8 cellular contexts compared by ENCODE assay signal in the genomic region with DNA sequence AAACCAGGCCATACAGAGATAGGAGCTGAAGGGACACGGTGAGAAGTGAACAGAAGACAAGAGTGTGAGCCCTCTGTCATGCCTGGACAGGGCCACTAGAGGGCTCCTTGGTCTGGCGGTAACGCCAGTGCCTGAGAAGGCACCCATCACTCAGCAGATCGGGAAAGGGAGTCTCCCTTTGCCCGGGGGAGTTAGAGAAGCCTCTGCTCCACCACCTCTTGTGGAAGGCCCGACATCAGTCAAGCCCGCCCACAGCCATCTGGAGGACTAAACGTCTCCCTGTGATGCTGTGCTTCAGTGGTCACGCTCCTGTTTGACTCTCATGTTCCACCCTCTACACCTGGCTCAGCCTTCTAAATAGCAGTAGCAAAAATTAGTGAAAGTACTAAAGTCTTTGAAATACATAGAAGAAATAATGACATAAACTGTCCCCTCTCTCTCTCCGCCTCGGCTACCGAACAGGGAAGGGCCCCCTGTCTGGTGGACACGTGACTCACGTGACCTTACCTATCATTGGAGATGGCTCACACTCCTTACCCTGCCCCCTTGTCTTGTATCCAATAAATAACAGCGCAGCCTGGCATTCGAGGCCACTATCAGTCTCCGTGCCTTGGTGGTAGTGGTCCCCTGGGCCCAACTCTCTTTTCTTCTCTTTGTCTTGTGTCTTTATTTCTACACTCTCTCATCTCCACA.
A peak's percentile ranks its signal among the peaks of the same experiment; 100 is the strongest.
DNase-seq lines count a peak whose midpoint lies in the region; ATAC-seq, FAIRE-seq and TF ChIP-seq lines count a peak whose summit lies in the region.

No MANE protein-coding gene starts in this region.

- H3K27me3 Mint-ChIP-seq in activated CD8-positive, alpha-beta T cell treated with anti-CD3 and anti-CD28 coated beads for 36 hours: peaks cover 51% of the 10 kb centered on the region
- peaks cover 64% of the 10 kb centered on the region for H3K27me3 Mint-ChIP-seq in nephron progenitor cell (ENCODE audit: low read depth, poor library complexity)

- no peak overlapping the region for H3K27ac ChIP-seq in stomach

- peak; percentile 81 for ATAC-seq in activated CD8-positive, alpha-beta T cell treated with anti-CD3 and anti-CD28 coated beads for 36 hours
- no peak for ATAC-seq in GM18873 (IDR thresholded peaks at IDR 0.05; ENCODE audit: low FRiP score, unreplicated experiment)

- intact Hi-C loops in activated CD8-positive, alpha-beta T cell treated with anti-CD3 and anti-CD28 coated beads for 36 hours (cut with micrococcal nuclease): no loop called here
- intact Hi-C loops in stomach (cut with DNase I; ENCODE audit: low total_unique reads): no loop called here

- H3K4me3 Mint-ChIP-seq in activated CD8-positive, alpha-beta T cell treated with anti-CD3 and anti-CD28 coated beads for 36 hours: no peak overlapping the region
- H3K4me3 Mint-ChIP-seq in nephron progenitor cell: no peak overlapping the region

- peaks cover 0 to 86% (median 13%) of the 10 kb centered on the region in 3 donors for H3K27me3 ChIP-seq in stomach

- peaks cover 6% of the 10 kb centered on the region for H3K4me1 Mint-ChIP-seq in activated CD8-positive, alpha-beta T cell treated with anti-CD3 and anti-CD28 coated beads for 36 hours (ENCODE audit: low read depth)
- no peaks in the 10 kb centered on the region for H3K4me1 Mint-ChIP-seq in nephron progenitor cell

- TF ChIP-seq CTCF in activated CD8-positive, alpha-beta T cell treated with anti-CD3 and anti-CD28 coated beads for 36 hours (IDR thresholded peaks at IDR 0.05): peak; percentile 79
- TF ChIP-seq CTCF in nephron progenitor cell (IDR thresholded peaks at IDR 0.05) (peak; percentile 88), stomach (IDR thresholded peaks at IDR 0.05) (peak in 5 of 7 experiments; percentile 36 to 79 (median 71))

- 28 to 37% (median 34%) methylated on average over 17 of the region's 17 CpGs for WGBS in stomach, 5 donors

- H3K4me1 ChIP-seq in stomach: no peaks in the 10 kb centered on the region

- H3K36me3 Mint-ChIP-seq in activated CD8-positive, alpha-beta T cell treated with anti-CD3 and anti-CD28 coated beads for 36 hours (ENCODE audit: low read depth): peaks cover 4% of the 10 kb centered on the region
- no peaks in the 10 kb centered on the region for H3K36me3 Mint-ChIP-seq in nephron progenitor cell (ENCODE audit: low read depth)

- POLR2A ChIA-PET in activated CD8-positive, alpha-beta T cell treated with anti-CD3 and anti-CD28 coated beads for 36 hours (lab: Charles Lee): no interaction called here

- TF ChIP-seq POLR2A in stomach (IDR thresholded peaks at IDR 0.05): no peak

- TF ChIP-seq EP300 in stomach (IDR thresholded peaks at IDR 0.05): no peak

- H3K9me3 ChIP-seq in stomach: peaks cover 0 to 19% (median 16%) of the 10 kb centered on the region in 4 donors

- peak; percentile 77 for FAIRE-seq in endometrium (lab: Jason Lieb, UNC)

- CTCF ChIA-PET in activated CD8-positive, alpha-beta T cell treated with anti-CD3 and anti-CD28 coated beads for 36 hours (lab: Charles Lee): interaction anchor here (0.6 to 1.8 kb wide), 19 partner anchors 9 to 676 kb away, joined by 3 to 12 read pairs (median 4); no protein-coding TSS in a partner anchor

- H3K36me3 ChIP-seq in stomach: no peaks in the 10 kb centered on the region

- no peak overlapping the region for H3K4me3 ChIP-seq in stomach

- DNase-seq in NCI-H345 (lab: John Stamatoyannopoulos, UW): peak; percentile 36
- DNase-seq in NCI-H345 treated with DMSO at 0.1 percent for 48 hours (lab: John Stamatoyannopoulos, UW; ENCODE audit: unreplicated experiment): no peak
- peak; percentile 73 for DNase-seq in NCI-H748 (lab: John Stamatoyannopoulos, UW; ENCODE audit: unreplicated experiment)
- DNase-seq in activated CD8-positive, alpha-beta T cell treated with anti-CD3 and anti-CD28 coated beads for 36 hours: peak; percentile 75
- DNase-seq in nephron progenitor cell: peak; percentile 66
- DNase-seq in stomach: peak; percentile 66

- H3K9me3 Mint-ChIP-seq in activated CD8-positive, alpha-beta T cell treated with anti-CD3 and anti-CD28 coated beads for 36 hours: peaks cover 17% of the 10 kb centered on the region
- peaks cover 19% of the 10 kb centered on the region for H3K9me3 Mint-ChIP-seq in nephron progenitor cell

- H3K27ac Mint-ChIP-seq in activated CD8-positive, alpha-beta T cell treated with anti-CD3 and anti-CD28 coated beads for 36 hours: no peak overlapping the region
- H3K27ac Mint-ChIP-seq in nephron progenitor cell: no peak overlapping the region
